ENCODE assay signal across 9 cellular contexts in genomic region chr17:48613862-48614694, GRCh38. TPM values are rescaled to one million over a fixed set of nuclear protein-coding genes. Genes with fewer than 3 reads are reported as not detected.
DNase-seq lines count a peak whose midpoint lies in the region; ATAC-seq, FAIRE-seq and TF ChIP-seq lines count a peak whose summit lies in the region.
"Had no signal": no experiment of that assay in that cellular context is flagged by ENCODE, and none has a peak within 500 bp of the region (broad histone marks: within the 10 kb centered on the region; RNA-seq: fewer than 3 reads in every experiment).

No MANE protein-coding gene starts in this region.

- H3K23me2 ChIP-seq in H1 (ENCODE audit: low read depth, low read length): 0 out of 2 replicates have a peak, but pooled peaks cover 2% of the 10 kb centered on the region

- peaks cover 18 to 34% of the 10 kb centered on the region in 2 experiments for H4K20me1 ChIP-seq in H1 (replicated peaks in 1 of 2; ENCODE audit: control insufficient read depth in 1 of 2, insufficient read depth in 2 of 2, low read length in 2 of 2)

- H2AK5ac ChIP-seq in H1 (ENCODE audit: low read depth, low read length): no peak overlapping the region

- POLR2A ChIA-PET in H1 (lab: Charles Lee; ENCODE audit: partially characterized antibody): interaction anchor here (1.7 to 2.0 kb wide), 2 partner anchors 11 to 50 kb away, joined by 3 to 4 read pairs; no protein-coding TSS in a partner anchor

- no peak overlapping the region for H2BK120ac ChIP-seq in H1 (replicated peaks; ENCODE audit: low read depth, low read length)

- H4K5ac ChIP-seq in H1 (ENCODE audit: insufficient read length, low read depth, low read length): no peak overlapping the region

- no peak overlapping the region; the same call in 1 of the 2 replicates for H4K8ac ChIP-seq in H1 (ENCODE audit: extremely low read depth, insufficient read depth, low read length)

- H2AFZ ChIP-seq in H1 (ENCODE audit: low read length): no peak overlapping the region

- no peak overlapping the region for H3K56ac ChIP-seq in H1 (replicated peaks; ENCODE audit: insufficient read length, low read depth, low read length)

- no peak overlapping the region for H2BK5ac ChIP-seq in H1 (ENCODE audit: low read depth, low read length)

- CTCF ChIA-PET in H1 (lab: Charles Lee; ENCODE audit: partially characterized antibody): interaction anchor here (1.0 to 5.4 kb wide), 11 partner anchors 9 to 611 kb away, joined by 3 to 30 read pairs (median 4); partner anchors contain the start of genes HOXB5 and HOXB9

- H3K27me3 ChIP-seq in H1 (replicated peaks in 1 of 4; ENCODE audit: control insufficient read depth in 3 of 4, extremely low read depth in 1 of 4, insufficient read depth in 3 of 4, low read length in 3 of 4): peaks cover 98 to 100% (median 99%) of the 10 kb centered on the region in 4 experiments
- peaks cover 93 to 97% (median 97%) of the 10 kb centered on the region in 3 donors for H3K27me3 ChIP-seq in gastrocnemius medialis

- no peak for FAIRE-seq in H1 (lab: Jason Lieb, UNC)

- H3K27ac ChIP-seq in SK-N-MC (no peak overlapping the region), H1 (ENCODE audit: low read depth, low read length) (no peak overlapping the region), gastrocnemius medialis (peak overlapping the region in 2 of 4 donors; percentile 65 to 66)

- H3K9me3 ChIP-seq in SK-N-MC (ENCODE audit: low read depth, low read length): no peaks in the 10 kb centered on the region
- no peaks in the 10 kb centered on the region; a peak in 1 of 4 replicates for H3K9me3 ChIP-seq in H1 (ENCODE audit: insufficient read depth in 2 of 2, low read depth in 1 of 2, low read length in 1 of 2)
- no peaks in the 10 kb centered on the region for H3K9me3 ChIP-seq in gastrocnemius medialis

- H3K79me1 ChIP-seq in H1 (ENCODE audit: low read depth, low read length): no peaks in the 10 kb centered on the region

- TF ChIP-seq POLR2A in H1 (IDR thresholded peaks at IDR 0.05; ENCODE audit: control extremely low read depth in 1 of 2, low read depth in 2 of 2, low read length in 2 of 2): no peak
- TF ChIP-seq POLR2A in gastrocnemius medialis (IDR thresholded peaks at IDR 0.05): no peak

- H3K36me3 ChIP-seq in SK-N-MC (ENCODE audit: insufficient read depth, low read length) (no peaks in the 10 kb centered on the region), H1 (ENCODE audit: control insufficient read depth in 2 of 4, insufficient read depth in 4 of 4, low read length in 3 of 4) (peaks cover 0 to 18% (median 0%) of the 10 kb centered on the region in 4 experiments; a peak in 1 of 8 replicates), gastrocnemius medialis (no peaks in the 10 kb centered on the region)

- H3K4me3 ChIP-seq in SK-N-MC: peak overlapping the region; percentile 84
- H3K4me3 ChIP-seq in H1 (ENCODE audit: extremely low read depth in 1 of 4, insufficient read depth in 2 of 4, low read depth in 3 of 4, low read length in 4 of 4): no peak overlapping the region
- peak overlapping the region; percentile 17 to 64 (median 37) for H3K4me3 ChIP-seq in gastrocnemius medialis

- no peak overlapping the region; the same call in 1 of the 2 replicates for H2BK12ac ChIP-seq in H1 (ENCODE audit: low read depth, low read length)

- no peaks in the 10 kb centered on the region for H3K79me2 ChIP-seq in H1 (ENCODE audit: control insufficient read depth in 1 of 2, insufficient read depth in 2 of 2, low read length in 2 of 2)

- H3K23ac ChIP-seq in H1 (ENCODE audit: insufficient read length): no peak overlapping the region

- no peak overlapping the region for H4K91ac ChIP-seq in H1 (replicated peaks; ENCODE audit: insufficient read length, low read length)

- TF ChIP-seq CTCF in GM13977 (IDR thresholded peaks at IDR 0.05; ENCODE audit: extremely low read depth, insufficient read depth, missing control alignments) (no peak), H1 (IDR thresholded peaks at IDR 0.05; ENCODE audit: control extremely low read depth in 1 of 3, insufficient read depth in 1 of 3, low read depth in 1 of 3, low read length in 3 of 3) (no peak), gastrocnemius medialis (IDR thresholded peaks at IDR 0.05 in 4 of 5, conservative IDR thresholded peaks at IDR 0.05 in 1 of 5) (no peak)

- in situ Hi-C loops in GM13977 (cut with MboI; ENCODE audit: low pct_unique_long_range_greater_than_20kb, low sequenced_read_pairs, unreplicated experiment) (loop anchor here (10.0 kb wide), 1 partner anchor 111 kb away; the partner anchor contains the start of genes HOXB13, PRAC1 and PRAC2), gastrocnemius medialis (cut with MboI; ENCODE audit: low sequenced_read_pairs in 4 of 4) (no loop called here)

- H3K18ac ChIP-seq in H1 (ENCODE audit: extremely low read depth, low read length): no peak overlapping the region

- H3K4ac ChIP-seq in H1 (replicated peaks; ENCODE audit: insufficient read length, low read depth, low read length): no peak overlapping the region

- no peak for TF ChIP-seq RAD21 in H1 (IDR thresholded peaks at IDR 0.05 in 1 of 2, conservative IDR thresholded peaks at IDR 0.05 in 1 of 2; ENCODE audit: low read depth in 2 of 2, low read length in 2 of 2)

- no peak for ATAC-seq in gastrocnemius medialis
- ATAC-seq in HG03175 (IDR thresholded peaks at IDR 0.05; ENCODE audit: unreplicated experiment): no peak

- H3K4me2 ChIP-seq in H1 (ENCODE audit: insufficient read depth in 1 of 2, low read depth in 2 of 2, low read length in 2 of 2): peak overlapping the region in 1 of 2 experiments; percentile 26; a peak in 2 of 4 replicates

- 4% methylated on average over 35 of the region's 55 CpGs; no CpG with 5 or more reads in 1 of the 2 experiments for WGBS in H1 (ENCODE audit: extremely low coverage in 1 of 2, insufficient coverage in 1 of 2, insufficient read length in 1 of 2, insufficient replicate concordance in 2 of 2, low coverage in 1 of 2, low lambda C conversion rate in 2 of 2, missing lambda C conversion rate in 1 of 2), 2 experiments

- intact Hi-C loops in gastrocnemius medialis (cut with DNase I; ENCODE audit: low total_unique reads): no loop called here

- peaks cover 0 to 7% (median 4%) of the 10 kb centered on the region in 4 experiments; a peak in 5 of 7 replicates for H3K4me1 ChIP-seq in H1 (replicated peaks in 1 of 4; ENCODE audit: control insufficient read depth in 3 of 4, insufficient read depth in 4 of 4, low read length in 3 of 4)
- H3K4me1 ChIP-seq in gastrocnemius medialis: peaks cover 4 to 27% of the 10 kb centered on the region in 2 donors

- H2BK15ac ChIP-seq in H1 (ENCODE audit: low read length): no peak overlapping the region; the same call in 1 of the 2 replicates

- no peak overlapping the region for H3K14ac ChIP-seq in H1 (ENCODE audit: insufficient read length)

- peak overlapping the region; percentile 51 for H3K9ac ChIP-seq in SK-N-MC (ENCODE audit: insufficient read length)
- no peak overlapping the region for H3K9ac ChIP-seq in H1 (replicated peaks in 1 of 4; ENCODE audit: extremely low read depth in 1 of 4, low read depth in 3 of 4, low read length in 3 of 4)

- no peak for TF ChIP-seq EP300 in H1 (IDR thresholded peaks at IDR 0.05; ENCODE audit: borderline replicate concordance in 1 of 2, low read depth in 2 of 2, low read length in 2 of 2)

- DNase-seq in GM13977 (ENCODE audit: low spot score) (peak; percentile 56), SK-N-MC (ENCODE audit: low read depth, low spot score) (no peak), H1 (ENCODE audit: low read depth in 1 of 2, low spot score in 2 of 2) (no peak), gastrocnemius medialis (no peak), hippocampal formation (lab: John Stamatoyannopoulos, UW) (no peak), DMS 273 treated with DMSO at 0.1 percent for 48 hours (lab: John Stamatoyannopoulos, UW) (no peak)
- no peak for DNase-seq in activated CD4-positive, CD25-positive, alpha-beta regulatory T cell treated with anti-CD3 and anti-CD28 coated beads, Interleukin-2, amount 50 U/mL, for 72 hours

- no peak overlapping the region for H2BK20ac ChIP-seq in H1 (ENCODE audit: low read length)

RNA-seq across cellular contexts. Expression of gene HOXB8, which starts 1.0 kb away (rescaled TPM):
- not detected in 2 replicates for total RNA-seq in H1 (2021; fragmentation: NEBNext Ultra II Directional; extraction: Animal tissue kit (Norgen Biotek cat#: 25700))
- not detected in 2 replicates for polyA plus RNA-seq in H1 (2011; rRNA removed)
- not detected for polyA plus RNA-seq in H1 (2011; cell fraction: cytosol; rRNA removed)
- polyA plus RNA-seq in H1 (2011; cell fraction: nucleus; rRNA removed): not detected
- not detected in 4 replicates for polyA plus RNA-seq in H1 (2012, experiment 1 of 2)
- 0.09 TPM for polyA plus RNA-seq in H1 (2012, experiment 2 of 2)
- polyA plus RNA-seq in H1 (2013, experiment 1 of 2): not detected
- polyA plus RNA-seq in H1 (2013, experiment 2 of 2): not detected
- polyA minus RNA-seq in H1 (2011; rRNA and poly(A)+ RNA removed): not detected in 2 replicates
- not detected for polyA minus RNA-seq in H1 (2011; cell fraction: cytosol; rRNA and poly(A)+ RNA removed)
- not detected for polyA minus RNA-seq in H1 (2011; cell fraction: nucleus; rRNA and poly(A)+ RNA removed)
- under 1 TPM in 1 of 4 donors, not detected in 3; 0.27 TPM for total RNA-seq in gastrocnemius medialis
- total RNA-seq: T-helper 2 cell treated with Interferon-gamma antibody and Interleukin-4, amounts not matched to agents 100 ng/mL and 5 ng/mL, for 36 hours had no signal

RNA-seq across cellular contexts. Expression of gene HOXB7, which starts 3.3 kb away (rescaled TPM):
- not detected in 2 replicates for total RNA-seq in H1 (2021; fragmentation: NEBNext Ultra II Directional; extraction: Animal tissue kit (Norgen Biotek cat#: 25700))
- not detected in 2 replicates for polyA plus RNA-seq in H1 (2011; rRNA removed)
- polyA plus RNA-seq in H1 (2011; cell fraction: cytosol; rRNA removed): not detected
- polyA plus RNA-seq in H1 (2011; cell fraction: nucleus; rRNA removed): not detected
- not detected in 4 replicates for polyA plus RNA-seq in H1 (2012, experiment 1 of 2)
- not detected for polyA plus RNA-seq in H1 (2012, experiment 2 of 2)
- not detected for polyA plus RNA-seq in H1 (2013, experiment 1 of 2)
- not detected for polyA plus RNA-seq in H1 (2013, experiment 2 of 2)
- polyA minus RNA-seq in H1 (2011; rRNA and poly(A)+ RNA removed): not detected in 2 replicates
- not detected for polyA minus RNA-seq in H1 (2011; cell fraction: cytosol; rRNA and poly(A)+ RNA removed)
- polyA minus RNA-seq in H1 (2011; cell fraction: nucleus; rRNA and poly(A)+ RNA removed): not detected
- total RNA-seq in gastrocnemius medialis: 1 to 10 TPM in 1 of 4 donors, under 1 TPM in 3; 0.36 to 3.0 (median 0.65) TPM

RNA-seq across cellular contexts. Expression of gene HOXB6, which starts 9.3 kb away (rescaled TPM):
- not detected in 2 replicates for total RNA-seq in H1 (2021; fragmentation: NEBNext Ultra II Directional; extraction: Animal tissue kit (Norgen Biotek cat#: 25700))
- not detected in 2 replicates for polyA plus RNA-seq in H1 (2011; rRNA removed)
- polyA plus RNA-seq in H1 (2011; cell fraction: cytosol; rRNA removed): not detected
- polyA plus RNA-seq in H1 (2011; cell fraction: nucleus; rRNA removed): not detected
- 0.09 to 0.17 TPM in 2 of 4 replicates, not detected in the others for polyA plus RNA-seq in H1 (2012, experiment 1 of 2)
- not detected for polyA plus RNA-seq in H1 (2012, experiment 2 of 2)
- not detected for polyA plus RNA-seq in H1 (2013, experiment 1 of 2)
- polyA plus RNA-seq in H1 (2013, experiment 2 of 2): not detected
- not detected in 2 replicates for polyA minus RNA-seq in H1 (2011; rRNA and poly(A)+ RNA removed)
- not detected for polyA minus RNA-seq in H1 (2011; cell fraction: cytosol; rRNA and poly(A)+ RNA removed)
- polyA minus RNA-seq in H1 (2011; cell fraction: nucleus; rRNA and poly(A)+ RNA removed): not detected
- 1 to 10 TPM in 2 of 4 donors, under 1 TPM in 2; 0.55 to 3.0 (median 1.3) TPM for total RNA-seq in gastrocnemius medialis
- total RNA-seq: T-helper 2 cell treated with Interferon-gamma antibody and Interleukin-4, amounts not matched to agents 100 ng/mL and 5 ng/mL, for 36 hours had no signal

RNA-seq across cellular contexts. Expression of gene HOXB9, which starts 12.1 kb away (rescaled TPM):
- not detected in 2 replicates for total RNA-seq in H1 (2021; fragmentation: NEBNext Ultra II Directional; extraction: Animal tissue kit (Norgen Biotek cat#: 25700))
- polyA plus RNA-seq in H1 (2011; rRNA removed): not detected in 2 replicates
- not detected for polyA plus RNA-seq in H1 (2011; cell fraction: cytosol; rRNA removed)
- polyA plus RNA-seq in H1 (2011; cell fraction: nucleus; rRNA removed): not detected
- 0.15 to 0.17 TPM in 2 of 4 replicates, not detected in the others for polyA plus RNA-seq in H1 (2012, experiment 1 of 2)
- 0.17 TPM for polyA plus RNA-seq in H1 (2012, experiment 2 of 2)
- 0.02 TPM for polyA plus RNA-seq in H1 (2013, experiment 1 of 2)
- not detected for polyA plus RNA-seq in H1 (2013, experiment 2 of 2)
- not detected in 2 replicates for polyA minus RNA-seq in H1 (2011; rRNA and poly(A)+ RNA removed)
- polyA minus RNA-seq in H1 (2011; cell fraction: cytosol; rRNA and poly(A)+ RNA removed): not detected
- polyA minus RNA-seq in H1 (2011; cell fraction: nucleus; rRNA and poly(A)+ RNA removed): not detected
- total RNA-seq in gastrocnemius medialis: not detected

RNA-seq across cellular contexts. Expression of gene HOXB5, which starts 20.5 kb away (rescaled TPM):
- total RNA-seq in H1 (2021; fragmentation: NEBNext Ultra II Directional; extraction: Animal tissue kit (Norgen Biotek cat#: 25700)): not detected in 2 replicates
- polyA plus RNA-seq in H1 (2011; rRNA removed): not detected in 2 replicates
- polyA plus RNA-seq in H1 (2011; cell fraction: cytosol; rRNA removed): not detected
- polyA plus RNA-seq in H1 (2011; cell fraction: nucleus; rRNA removed): not detected
- polyA plus RNA-seq in H1 (2012, experiment 1 of 2): not detected in 4 replicates
- polyA plus RNA-seq in H1 (2012, experiment 2 of 2): not detected
- polyA plus RNA-seq in H1 (2013, experiment 1 of 2): not detected
- polyA plus RNA-seq in H1 (2013, experiment 2 of 2): not detected
- 0.07 TPM in 1 of 2 replicates, not detected in the other for polyA minus RNA-seq in H1 (2011; rRNA and poly(A)+ RNA removed)
- polyA minus RNA-seq in H1 (2011; cell fraction: cytosol; rRNA and poly(A)+ RNA removed): not detected
- not detected for polyA minus RNA-seq in H1 (2011; cell fraction: nucleus; rRNA and poly(A)+ RNA removed)
- not detected for total RNA-seq in gastrocnemius medialis

Comparison
In these comparisons a context has a peak if more than half of its experiments do, and no peak if none do; other contexts are left out.
1. H3K4me3 ChIP-seq: peak in SK-N-MC (single experiment) and gastrocnemius medialis (4 of 4); none in H1 (0 of 4).